25 cellular contexts compared by ENCODE assay signal in the genomic region with DNA sequence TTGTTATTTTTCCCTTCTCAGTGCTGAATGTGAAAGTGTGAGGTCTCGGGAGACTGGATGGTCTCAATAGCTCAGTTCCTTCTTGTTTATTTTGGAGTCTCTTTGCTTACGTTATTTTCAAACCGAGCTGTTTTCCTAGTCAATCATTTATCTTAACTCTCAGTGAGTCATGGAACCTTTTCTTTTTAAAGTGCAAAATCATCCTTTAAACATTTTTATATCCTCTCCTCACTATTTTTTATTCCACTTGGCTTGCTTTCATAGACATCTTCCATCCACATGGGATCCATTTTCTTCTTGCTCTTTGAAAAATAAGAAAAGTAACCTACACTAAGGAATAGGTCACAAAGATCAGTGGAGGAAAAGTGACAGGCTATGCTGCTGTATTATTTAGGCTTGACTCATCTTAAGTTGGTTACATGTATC.
DNase-seq lines count a peak whose midpoint lies in the region; ATAC-seq, FAIRE-seq and TF ChIP-seq lines count a peak whose summit lies in the region.
"Had no signal": no experiment of that assay in that cellular context is flagged by ENCODE, and none has a peak within 500 bp of the region (broad histone marks: within the 10 kb centered on the region; RNA-seq: fewer than 3 reads in every experiment).

No MANE protein-coding gene starts in this region.

- H3K9me3 ChIP-seq in right lobe of liver, result no peaks in the 10 kb centered on the region
- H3K9me3 ChIP-seq: ascending aorta, uterus had no signal

- POLR2A ChIA-PET in BJ (lab: Charles Lee), result interaction anchor here (0.6 kb wide), 1 partner anchor 424 kb away, joined by 3 read pairs; no protein-coding TSS in a partner anchor

- TF ChIP-seq POLR2A in right lobe of liver (IDR thresholded peaks at IDR 0.05), result no peak

- DNase-seq in BJ (ENCODE audit: low read depth), result peak; percentile 55
- DNase-seq in HCEC 1CT, result peak; percentile 27
- DNase-seq in right lobe of liver, result no peak
- DNase-seq in SHP77 (lab: John Stamatoyannopoulos, UW), result no peak
- DNase-seq in NCI-H2227 (lab: John Stamatoyannopoulos, UW; ENCODE audit: unreplicated experiment), result no peak
- no peak for DNase-seq in RPMI8226
- DNase-seq in stimulated activated naive CD4-positive, alpha-beta T cell (lab: John Stamatoyannopoulos, UW), result no peak
- DNase-seq: activated B cell treated with CpG ODN at 0.5 μM for 24 hours; activated CD4-positive, alpha-beta memory T cell treated with anti-CD3 and anti-CD28 coated beads, Interleukin-2, amount 10 ng/mL, durations not matched to agents 7 days and 5 days; activated naive CD4-positive, alpha-beta T cell treated with anti-CD3 and anti-CD28 coated beads, Interleukin-2, amount 10 ng/mL, durations not matched to agents 7 days and 5 days; activated T-cell treated with anti-CD3 and anti-CD28 coated beads, Interleukin-2, amount 50 U/mL, for 48 hours; CD4-positive, alpha-beta T cell; DMS79; natural killer cell; NCI-H1105 treated with DMSO at 0.1 percent for 48 hours; NCI-H526 treated with DMSO at 0.1 percent for 48 hours; posterior cingulate gyrus; stimulated activated CD4-positive, alpha-beta T cell treated with anti-CD3 and anti-CD28 coated beads, Interleukin-4, amount 100 ng/mL, for 24 hours; substantia nigra; uterus had no signal

- H3K27me3 ChIP-seq in BJ (ENCODE audit: control insufficient read depth, insufficient read depth, low read length) (no peaks in the 10 kb centered on the region), right lobe of liver (no peaks in the 10 kb centered on the region)
- H3K27me3 ChIP-seq: ascending aorta, uterus had no signal

- ATAC-seq in right lobe of liver, result peak; percentile 64 to 99 (median 90)
- ATAC-seq: natural killer cell had no signal

- TF ChIP-seq CTCF in BJ (IDR thresholded peaks at IDR 0.05; ENCODE audit: insufficient read depth, low read depth, low read length) (no peak), right lobe of liver (IDR thresholded peaks at IDR 0.05) (no peak)

- CTCF ChIA-PET in BJ (lab: Yijun Ruan, JAX), result no interaction called here

- FAIRE-seq in endometrium (lab: Jason Lieb, UNC), result peak; percentile 83
- FAIRE-seq: colon, frontal cortex had no signal

- H3K4me1 ChIP-seq in right lobe of liver, result no peaks in the 10 kb centered on the region
- H3K4me1 ChIP-seq: ascending aorta, uterus had no signal

- no peaks in the 10 kb centered on the region for H3K36me3 ChIP-seq in BJ (ENCODE audit: control insufficient read depth, insufficient read depth, low read length)
- no peaks in the 10 kb centered on the region for H3K36me3 ChIP-seq in right lobe of liver
- H3K36me3 ChIP-seq: ascending aorta, uterus had no signal

- WGBS in right lobe of liver (ENCODE audit: insufficient coverage, low coverage, low lambda C conversion rate, missing lambda C conversion rate), result 14% methylated on average over 3 of the region's 3 CpGs

- H3K27ac ChIP-seq in right lobe of liver, result peak overlapping the region in 2 of 3 donors; percentile 1 to 3
- H3K27ac ChIP-seq: ascending aorta, skin epidermis, uterus had no signal

- intact Hi-C loops in right lobe of liver (cut with DNase I), result no loop called here

- H3K4me3 ChIP-seq in BJ (ENCODE audit: low read depth, low read length) (no peak overlapping the region), right lobe of liver (peak overlapping the region in 2 of 3 donors; percentile 12 to 30)
- H3K4me3 ChIP-seq: ascending aorta, skin epidermis, uterus had no signal

Comparison
In these comparisons a context has a peak if more than half of its experiments do, and no peak if none do; other contexts are left out.
1. DNase-seq: peak in BJ (single experiment) and HCEC 1CT (single experiment); none in right lobe of liver (0 of 3), SHP77 (0 of 2), NCI-H2227 (single experiment), RPMI8226 (single experiment) and stimulated activated naive CD4-positive, alpha-beta T cell (0 of 6).